10 cellular contexts compared by ENCODE assay signal in genomic region chr16:10983175-10983558, GRCh38. TPM values are rescaled to one million over a fixed set of nuclear protein-coding genes. Genes with fewer than 3 reads are reported as not detected.
DNase-seq lines count a peak whose midpoint lies in the region; ATAC-seq and TF ChIP-seq lines count a peak whose summit lies in the region.
"Had no signal": no experiment of that assay in that cellular context is flagged by ENCODE, and none has a peak within 500 bp of the region (broad histone marks: within the 10 kb centered on the region; RNA-seq: fewer than 3 reads in every experiment).

No MANE protein-coding gene starts in this region.

- no peaks in the 10 kb centered on the region for H3K9me3 ChIP-seq in DOHH2 (ENCODE audit: control insufficient read depth, insufficient read depth, low read length)
- H3K9me3 ChIP-seq: spleen had no signal

- no peaks in the 10 kb centered on the region for H3K79me2 ChIP-seq in DOHH2 (ENCODE audit: control insufficient read depth, low read length)

- peaks cover 70% of the 10 kb centered on the region for H3K4me1 Mint-ChIP-seq in activated T-helper 2 cell treated with anti-CD3 and anti-CD28 coated beads, Interferon-gamma antibody, Interleukin-2, Interleukin-4, amounts not matched to agents 10 μg/mL and 5 μg/mL and 100 μg/mL, durations not matched to agents 14 hours and 24 hours and 36 hours (ENCODE audit: low read depth)

- H3K27me3 ChIP-seq in DOHH2 (ENCODE audit: control insufficient read depth, low read length), result no peaks in the 10 kb centered on the region
- H3K27me3 ChIP-seq: spleen had no signal

- H3K4me3 ChIP-seq in DOHH2 (ENCODE audit: low read length), result peak overlapping the region; percentile 17
- H3K4me3 ChIP-seq: spleen had no signal

- peak overlapping the region; percentile 74 for H3K27ac Mint-ChIP-seq in activated T-helper 2 cell treated with anti-CD3 and anti-CD28 coated beads, Interferon-gamma antibody, Interleukin-2, Interleukin-4, amounts not matched to agents 10 μg/mL and 5 μg/mL and 100 μg/mL, durations not matched to agents 14 hours and 24 hours and 36 hours

- H3F3A ChIP-seq in DOHH2 (ENCODE audit: control insufficient read depth, insufficient read depth), result 0 out of 2 replicates have a peak, but pooled peaks cover 8% of the 10 kb centered on the region

- H4K20me1 ChIP-seq in DOHH2 (ENCODE audit: control insufficient read depth, insufficient read depth, low read depth, low read length), result no peaks in the 10 kb centered on the region

- no peaks in the 10 kb centered on the region for H3K9me2 ChIP-seq in DOHH2 (replicated peaks; ENCODE audit: control insufficient read depth, low read length)

- H3K4me1 ChIP-seq in DOHH2 (ENCODE audit: control insufficient read depth, low read length), result peaks cover 37% of the 10 kb centered on the region

- peak; percentile 12 for ATAC-seq in HG02943 (IDR thresholded peaks at IDR 0.05; ENCODE audit: low read depth, unreplicated experiment)
- ATAC-seq in activated CD4-positive, CD25-positive, alpha-beta regulatory T cell treated with anti-CD3 and anti-CD28 coated beads, Interleukin-2, amount 50 U/mL, for 24 hours, result no peak
- ATAC-seq in HG03521 (IDR thresholded peaks at IDR 0.05; ENCODE audit: unreplicated experiment), result no peak
- no peak for ATAC-seq in left lobe of liver

- peak overlapping the region; percentile 46 for H3K27ac ChIP-seq in DOHH2 (ENCODE audit: low read depth, low read length)

- H3K9me3 Mint-ChIP-seq in activated T-helper 2 cell treated with anti-CD3 and anti-CD28 coated beads, Interferon-gamma antibody, Interleukin-2, Interleukin-4, amounts not matched to agents 10 μg/mL and 5 μg/mL and 100 μg/mL, durations not matched to agents 14 hours and 24 hours and 36 hours, result no peaks in the 10 kb centered on the region

- H3K4me3 Mint-ChIP-seq in activated T-helper 2 cell treated with anti-CD3 and anti-CD28 coated beads, Interferon-gamma antibody, Interleukin-2, Interleukin-4, amounts not matched to agents 10 μg/mL and 5 μg/mL and 100 μg/mL, durations not matched to agents 14 hours and 24 hours and 36 hours (ENCODE audit: low read depth), result peak overlapping the region; percentile 62

- H3K4me2 ChIP-seq in DOHH2 (ENCODE audit: low read length), result peak overlapping the region; percentile 59

- H3K36me3 ChIP-seq in DOHH2 (ENCODE audit: control insufficient read depth, low read length), result peaks cover 36% of the 10 kb centered on the region

- H3K27me3 Mint-ChIP-seq in activated T-helper 2 cell treated with anti-CD3 and anti-CD28 coated beads, Interferon-gamma antibody, Interleukin-2, Interleukin-4, amounts not matched to agents 10 μg/mL and 5 μg/mL and 100 μg/mL, durations not matched to agents 14 hours and 24 hours and 36 hours (ENCODE audit: low read depth), result no peaks in the 10 kb centered on the region

- intact Hi-C loops in activated T-helper 2 cell treated with anti-CD3 and anti-CD28 coated beads, Interferon-gamma antibody, Interleukin-2, Interleukin-4, amounts not matched to agents 10 μg/mL and 5 μg/mL and 100 μg/mL, durations not matched to agents 14 hours and 24 hours and 36 hours (cut with micrococcal nuclease), result no loop called here

- TF ChIP-seq CTCF in AG09319 (IDR thresholded peaks at IDR 0.05; ENCODE audit: low read depth, low read length), result peak; percentile 4; the same call in 1 of the 2 replicates
- peak; percentile 41 for TF ChIP-seq CTCF in DOHH2 (IDR thresholded peaks at IDR 0.05; ENCODE audit: low read depth, low read length, poor library complexity, severe bottlenecking)

- peaks cover 76% of the 10 kb centered on the region for H3K36me3 Mint-ChIP-seq in activated T-helper 2 cell treated with anti-CD3 and anti-CD28 coated beads, Interferon-gamma antibody, Interleukin-2, Interleukin-4, amounts not matched to agents 10 μg/mL and 5 μg/mL and 100 μg/mL, durations not matched to agents 14 hours and 24 hours and 36 hours (ENCODE audit: low read depth)

- no peak for DNase-seq in AG09319 (ENCODE audit: extremely low read depth, low read depth)
- DNase-seq in activated T-helper 2 cell treated with anti-CD3 and anti-CD28 coated beads, Interferon-gamma antibody, Interleukin-2, Interleukin-4, amounts not matched to agents 10 μg/mL and 5 μg/mL and 100 μg/mL, durations not matched to agents 14 hours and 24 hours and 36 hours (ENCODE audit: low spot score), result no peak
- no peak for DNase-seq in NOMO-1 (lab: John Stamatoyannopoulos, UW; ENCODE audit: unreplicated experiment in 2 of 2)
- DNase-seq in left lobe of liver (ENCODE audit: low spot score), result no peak
- DNase-seq: GF-D8, spleen had no signal

RNA-seq across cellular contexts. Expression of gene CLEC16A, which starts 38.8 kb away (rescaled TPM):
- 44.8 and 48.7 TPM in 2 replicates for total RNA-seq in activated T-helper 2 cell treated with anti-CD3 and anti-CD28 coated beads, Interferon-gamma antibody, Interleukin-2, Interleukin-4, amounts not matched to agents 10 μg/mL and 5 μg/mL and 100 μg/mL, durations not matched to agents 14 hours and 24 hours and 36 hours
- 21.6 TPM for total RNA-seq in left lobe of liver

RNA-seq across cellular contexts. Expression of gene DEXI, which starts 40.9 kb away (rescaled TPM):
- total RNA-seq in activated T-helper 2 cell treated with anti-CD3 and anti-CD28 coated beads, Interferon-gamma antibody, Interleukin-2, Interleukin-4, amounts not matched to agents 10 μg/mL and 5 μg/mL and 100 μg/mL, durations not matched to agents 14 hours and 24 hours and 36 hours, result 38.5 and 38.7 TPM in 2 replicates
- 66.8 TPM for total RNA-seq in left lobe of liver
